Comparison of ENCODE assay signal across 10 cellular contexts in the genomic region with DNA sequence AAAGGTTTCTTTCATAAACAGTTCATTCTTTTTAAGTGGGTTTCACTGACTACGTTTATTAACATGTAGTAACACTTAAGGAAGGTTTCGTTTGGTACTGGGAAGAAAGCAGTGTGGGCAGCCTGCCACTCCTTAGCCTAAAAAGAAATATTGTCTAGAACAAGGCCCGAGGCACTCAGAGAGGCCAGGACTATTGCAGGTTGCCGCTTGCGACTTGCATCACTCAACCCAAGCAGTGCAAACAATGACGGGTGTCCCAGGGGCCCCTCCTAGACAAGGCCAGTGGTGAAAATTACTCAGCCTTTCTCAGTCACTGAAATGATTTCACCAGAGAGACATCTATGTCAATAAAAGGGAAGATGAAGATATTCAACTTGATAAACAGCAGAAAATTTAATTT.
DNase-seq lines count a peak whose midpoint lies in the region; ATAC-seq and TF ChIP-seq lines count a peak whose summit lies in the region.
"Had no signal": no experiment of that assay in that cellular context is flagged by ENCODE, and none has a peak within 500 bp of the region (broad histone marks: within the 10 kb centered on the region; RNA-seq: fewer than 3 reads in every experiment).

No MANE protein-coding gene starts in this region.

- ATAC-seq in Right ventricle myocardium superior (ENCODE audit: poor library complexity) (peak; percentile 96), HG03025 (IDR thresholded peaks at IDR 0.05; ENCODE audit: low FRiP score, unreplicated experiment) (no peak)
- no peak for ATAC-seq in stimulated activated effector memory CD8-positive, alpha-beta T cell treated with anti-CD3 and anti-CD28 coated beads, Interleukin-12 subunit alpha, Interleukin-12 subunit beta, amount 100 ng/mL, for 72 hours
- ATAC-seq: naive thymus-derived CD4-positive, alpha-beta T cell had no signal

- peaks cover 0 to 32% (median 10%) of the 10 kb centered on the region in 4 donors for H3K9me3 ChIP-seq in tibial nerve

- TF ChIP-seq EP300 in tibial nerve (IDR thresholded peaks at IDR 0.05) = peak; percentile 31 to 87

- TF ChIP-seq CTCF in tibial nerve (IDR thresholded peaks at IDR 0.05) = no peak

- no peak overlapping the region for H3K27ac Mint-ChIP-seq in stimulated activated effector memory CD8-positive, alpha-beta T cell treated with anti-CD3 and anti-CD28 coated beads, Interleukin-12 subunit alpha, Interleukin-12 subunit beta, amount 100 ng/mL, for 72 hours
- H3K27ac Mint-ChIP-seq: naive thymus-derived CD4-positive, alpha-beta T cell had no signal

- no peak for TF ChIP-seq POLR2A in tibial nerve (IDR thresholded peaks at IDR 0.05)

- peaks cover 18% of the 10 kb centered on the region for H3K9me3 Mint-ChIP-seq in stimulated activated effector memory CD8-positive, alpha-beta T cell treated with anti-CD3 and anti-CD28 coated beads, Interleukin-12 subunit alpha, Interleukin-12 subunit beta, amount 100 ng/mL, for 72 hours

- no peaks in the 10 kb centered on the region for H3K36me3 ChIP-seq in tibial nerve

- H3K4me1 ChIP-seq in tibial nerve = peaks cover 0 to 22% (median 7%) of the 10 kb centered on the region in 4 donors

- 20 to 33% methylated on average over 6 of the region's 6 CpGs for WGBS in tibial nerve, 2 donors

- DNase-seq in HuH-7 (ENCODE audit: low spot score) (peak; percentile 67), SKM-1 (lab: John Stamatoyannopoulos, UW; ENCODE audit: unreplicated experiment) (peak; percentile 60), Right ventricle myocardium superior (peak; percentile 89), tibial nerve (ENCODE audit: low spot score in 2 of 2) (peak; percentile 90)
- DNase-seq in stimulated activated effector memory CD8-positive, alpha-beta T cell treated with anti-CD3 and anti-CD28 coated beads, Interleukin-12 subunit alpha, Interleukin-12 subunit beta, amount 100 ng/mL, for 72 hours (ENCODE audit: low spot score in 2 of 2) = no peak
- DNase-seq in activated naive CD4-positive, alpha-beta T cell (lab: John Stamatoyannopoulos, UW) = no peak
- DNase-seq: effector CD8-positive, alpha-beta T cell; naive thymus-derived CD4-positive, alpha-beta T cell; NCI-H524 treated with DMSO at 0.1 percent for 48 hours had no signal

- intact Hi-C loops in Right ventricle myocardium superior (cut with DNase I) = no loop called here

- no peaks in the 10 kb centered on the region for H3K4me1 Mint-ChIP-seq in stimulated activated effector memory CD8-positive, alpha-beta T cell treated with anti-CD3 and anti-CD28 coated beads, Interleukin-12 subunit alpha, Interleukin-12 subunit beta, amount 100 ng/mL, for 72 hours

- H3K4me3 Mint-ChIP-seq in stimulated activated effector memory CD8-positive, alpha-beta T cell treated with anti-CD3 and anti-CD28 coated beads, Interleukin-12 subunit alpha, Interleukin-12 subunit beta, amount 100 ng/mL, for 72 hours = no peak overlapping the region
- H3K4me3 Mint-ChIP-seq: naive thymus-derived CD4-positive, alpha-beta T cell had no signal

- H3K36me3 Mint-ChIP-seq in stimulated activated effector memory CD8-positive, alpha-beta T cell treated with anti-CD3 and anti-CD28 coated beads, Interleukin-12 subunit alpha, Interleukin-12 subunit beta, amount 100 ng/mL, for 72 hours = no peaks in the 10 kb centered on the region

- peak overlapping the region; percentile 2 to 90 (median 66) for H3K27ac ChIP-seq in tibial nerve

- no peaks in the 10 kb centered on the region for H3K27me3 ChIP-seq in tibial nerve

- no peak overlapping the region for H3K4me3 ChIP-seq in tibial nerve

Comparison
In these comparisons a context has a peak if more than half of its experiments do, and no peak if none do; other contexts are left out.
1. DNase-seq: peak in HuH-7 (single experiment), SKM-1 (single experiment), Right ventricle myocardium superior (single experiment) and tibial nerve (2 of 2); none in stimulated activated effector memory CD8-positive, alpha-beta T cell treated with anti-CD3 and anti-CD28 coated beads, Interleukin-12 subunit alpha, Interleukin-12 subunit beta, amount 100 ng/mL, for 72 hours (0 of 2) and activated naive CD4-positive, alpha-beta T cell (0 of 4).